ENCODE assay signal across 36 cellular contexts in the genomic region with DNA sequence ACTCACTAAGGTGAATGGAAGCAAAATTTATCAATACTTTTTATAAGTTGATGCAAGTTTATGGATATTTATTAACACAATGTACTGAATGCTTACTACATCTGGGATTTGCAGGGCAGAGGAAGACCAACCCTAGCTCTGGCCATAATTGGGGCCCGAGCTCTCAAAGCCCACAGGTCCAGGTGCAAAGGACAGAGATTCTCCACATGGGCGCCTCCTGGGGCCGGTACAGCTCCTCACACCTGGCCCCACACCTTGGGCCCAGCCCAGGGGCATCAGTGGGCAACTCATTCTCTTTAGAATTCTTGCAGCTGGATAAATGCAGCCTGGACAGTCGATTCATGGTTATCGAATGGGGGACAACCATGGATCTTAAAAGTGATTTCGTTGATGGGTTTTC. TPM values are rescaled to one million over a fixed set of nuclear protein-coding genes. Genes with fewer than 3 reads are reported as not detected.
"Had no signal": no experiment of that assay in that cellular context is flagged by ENCODE, and none has a peak within 500 bp of the region (broad histone marks: within the 10 kb centered on the region; RNA-seq: fewer than 3 reads in every experiment).

No MANE protein-coding gene starts in this region.

- H3K9ac ChIP-seq: parathyroid adenoma had no signal

- H3K27ac Mint-ChIP-seq: immature natural killer cell; memory B cell; natural killer cell treated with Interleukin-12 subunit alpha and Interleukin-12 subunit beta and Interleukin-15 and Interleukin-18, amount 100 ng/mL, for 72 hours; type B pancreatic cell had no signal

- H3K27me3 Mint-ChIP-seq: natural killer cell treated with Interleukin-12 subunit alpha and Interleukin-12 subunit beta and Interleukin-15 and Interleukin-18, amount 100 ng/mL, for 72 hours; type B pancreatic cell had no signal

- H3K4me2 ChIP-seq: smooth muscle cell had no signal

- H3K36me3 ChIP-seq: heart left ventricle, left lung, right lobe of liver, suprapubic skin, thoracic aorta, tibial artery had no signal

- ATAC-seq: left colon; left lung; mucosa of descending colon; naive thymus-derived CD4-positive, alpha-beta T cell; natural killer cell treated with Interleukin-12 subunit alpha and Interleukin-12 subunit beta and Interleukin-15 and Interleukin-18, amount 100 ng/mL, for 72 hours; psoas muscle; stimulated activated naive B cell treated with anti-CD40 and anti-IgM and Interleukin-4, amounts not matched to agents 10 μg/mL and 1 μg/mL and 100 μg/mL, for 72 hours; stimulated activated naive CD8-positive, alpha-beta T cell treated with anti-CD3 and anti-CD28 coated beads, Interleukin-15, Interleukin-2, amounts not matched to agents 100 U/mL and 50 U/mL, for 24 hours had no signal

- H3K27me3 ChIP-seq: heart left ventricle, left lung, right lobe of liver, suprapubic skin, tibial artery had no signal

- H3K4me1 Mint-ChIP-seq: immature natural killer cell had no signal

- H3K9me3 ChIP-seq: heart left ventricle, left lung, mucosa of descending colon, psoas muscle, right lobe of liver, suprapubic skin, thoracic aorta, tibial artery had no signal

- H3K4me1 ChIP-seq: left lung, parathyroid adenoma had no signal

- FAIRE-seq: islet of Langerhans, kidney had no signal

- H2AFZ ChIP-seq: parathyroid adenoma had no signal

- DNase-seq: hypothalamus; immature natural killer cell; left colon; left lung; midbrain; naive thymus-derived CD4-positive, alpha-beta T cell; nucleus accumbens; stimulated activated CD4-positive, alpha-beta T cell treated with anti-CD3 and anti-CD28 coated beads, Interleukin-12 subunit alpha, Interleukin-12 subunit beta, amount 100 ng/mL, for 4 hours; stimulated activated CD4-positive, alpha-beta T cell treated with anti-CD3 and anti-CD28 coated beads, Interleukin-15, amount 100 ng/mL, for 24 hours; stimulated activated CD4-positive, alpha-beta T cell treated with anti-CD3 and anti-CD28 coated beads, Interleukin-2, amount 100 ng/mL, for 24 hours; stimulated activated CD4-positive, alpha-beta T cell treated with anti-CD3 and anti-CD28 coated beads, Interleukin-4, amount 100 ng/mL, for 1 hour; stimulated activated naive B cell treated with anti-CD40 and anti-IgM and Interleukin-4, amounts not matched to agents 10 μg/mL and 1 μg/mL and 100 μg/mL, for 72 hours; stimulated activated naive CD8-positive, alpha-beta T cell treated with anti-CD3 and anti-CD28 coated beads, Interleukin-15, Interleukin-2, amounts not matched to agents 100 U/mL and 50 U/mL, for 24 hours had no signal

- H3K27ac ChIP-seq: left lung, parathyroid adenoma, psoas muscle, suprapubic skin had no signal

- H3K9me3 Mint-ChIP-seq: type B pancreatic cell had no signal

- H3K36me3 Mint-ChIP-seq: immature natural killer cell; memory B cell; natural killer cell treated with Interleukin-12 subunit alpha and Interleukin-12 subunit beta and Interleukin-15 and Interleukin-18, amount 100 ng/mL, for 72 hours; stimulated activated naive B cell treated with anti-CD40 and anti-IgM and Interleukin-4, amounts not matched to agents 10 μg/mL and 1 μg/mL and 100 μg/mL, for 72 hours; type B pancreatic cell had no signal

- H3K4me3 ChIP-seq: heart left ventricle, left lung, mucosa of descending colon, psoas muscle, right lobe of liver, smooth muscle cell, suprapubic skin, thoracic aorta, tibial artery had no signal

- H3K79me2 ChIP-seq: parathyroid adenoma had no signal

- H3K4me3 Mint-ChIP-seq: immature natural killer cell; memory B cell; naive thymus-derived CD4-positive, alpha-beta T cell; natural killer cell treated with Interleukin-12 subunit alpha and Interleukin-12 subunit beta and Interleukin-15 and Interleukin-18, amount 100 ng/mL, for 72 hours; stimulated activated naive B cell treated with anti-CD40 and anti-IgM and Interleukin-4, amounts not matched to agents 10 μg/mL and 1 μg/mL and 100 μg/mL, for 72 hours; type B pancreatic cell had no signal

RNA-seq across cellular contexts. Expression of gene CALML3, which starts 47.1 kb away (rescaled TPM):
- total RNA-seq: heart left ventricle; kidney; left lung; lung microvascular endothelial cell; mesenteric fat pad; myocyte; naive thymus-derived CD4-positive, alpha-beta T cell; natural killer cell treated with Interleukin-12 subunit alpha and Interleukin-12 subunit beta and Interleukin-15 and Interleukin-18, amount 100 ng/mL, for 72 hours; osteoblast; posterior vena cava; psoas muscle; skeletal muscle tissue; subcutaneous adipose tissue; thoracic aorta; urinary bladder had no signal
- polyA plus RNA-seq: immature natural killer cell; naive thymus-derived CD4-positive, alpha-beta T cell; neural cell; smooth muscle cell; urinary bladder had no signal
